Comparison of ENCODE assay signal across 25 cellular contexts in the genomic region with DNA sequence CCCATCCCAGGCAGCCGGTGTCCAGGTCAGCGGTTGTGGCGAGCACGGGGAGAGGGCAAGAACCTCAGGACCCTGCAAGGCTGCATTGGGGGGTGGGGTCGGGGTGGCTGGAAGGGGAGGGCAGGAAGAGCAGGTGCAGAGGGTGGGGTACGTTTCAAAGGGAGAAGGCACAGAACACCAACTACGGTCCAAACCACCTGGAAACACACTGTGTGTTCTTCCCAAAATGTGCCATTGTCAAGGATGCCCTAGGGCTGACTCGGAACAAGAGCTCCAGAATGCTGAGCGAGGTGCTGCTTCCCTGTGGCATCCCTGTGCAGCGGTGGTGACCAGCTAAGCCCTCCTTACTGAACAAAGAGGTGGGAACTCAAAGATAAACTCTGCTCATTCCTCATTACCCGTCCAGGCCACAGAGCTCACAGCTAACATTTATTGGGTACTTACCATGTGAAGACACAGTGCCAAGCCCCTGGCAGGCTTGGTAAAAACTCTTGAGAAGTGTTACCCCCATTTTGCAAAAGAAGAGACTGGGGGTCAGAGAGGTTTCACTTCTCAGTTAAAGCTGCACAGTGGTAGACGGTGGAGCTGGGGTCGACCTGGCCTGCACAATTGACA.
"Had no signal": no experiment of that assay in that cellular context is flagged by ENCODE, and none has a peak within 500 bp of the region (broad histone marks: within the 10 kb centered on the region; RNA-seq: fewer than 3 reads in every experiment).

No MANE protein-coding gene starts in this region.

- H3K4me1 ChIP-seq: testis, transverse colon had no signal

- H3K9me3 ChIP-seq: gastrocnemius medialis, testis, transverse colon had no signal

- H3K36me3 ChIP-seq: gastrocnemius medialis, transverse colon had no signal

- H3K27me3 ChIP-seq: gastrocnemius medialis, testis, transverse colon had no signal

- H3K27ac ChIP-seq: gastrocnemius medialis, testis, transverse colon, VCaP had no signal

- H3K27ac Mint-ChIP-seq: activated CD4-positive, alpha-beta memory T cell treated with anti-CD3 and anti-CD28 coated beads for 36 hours; activated naive CD4-positive, alpha-beta T cell treated with anti-CD3 and anti-CD28 coated beads, Interleukin-2, amount 50 U/mL, for 72 hours; activated T-cell treated with anti-CD3 and anti-CD28 coated beads, Interleukin-2, amount 50 U/mL, for 72 hours; T-helper 1 cell treated with Interleukin-12 subunit alpha and Interleukin-12 subunit beta and Interleukin-4 antibody, amounts not matched to agents 30 μg/mL and 1 μg/mL, for 36 hours had no signal

- H3K9me3 Mint-ChIP-seq: activated CD4-positive, alpha-beta memory T cell treated with anti-CD3 and anti-CD28 coated beads for 36 hours; activated naive CD4-positive, alpha-beta T cell treated with anti-CD3 and anti-CD28 coated beads, Interleukin-2, amount 50 U/mL, for 72 hours; activated T-cell treated with anti-CD3 and anti-CD28 coated beads, Interleukin-2, amount 50 U/mL, for 72 hours; central memory CD8-positive, alpha-beta T cell; T-helper 1 cell treated with Interleukin-12 subunit alpha and Interleukin-12 subunit beta and Interleukin-4 antibody, amounts not matched to agents 30 μg/mL and 1 μg/mL, for 36 hours had no signal

- H3K36me3 Mint-ChIP-seq: activated CD4-positive, alpha-beta memory T cell treated with anti-CD3 and anti-CD28 coated beads for 36 hours; activated naive CD4-positive, alpha-beta T cell treated with anti-CD3 and anti-CD28 coated beads, Interleukin-2, amount 50 U/mL, for 72 hours; naive thymus-derived CD4-positive, alpha-beta T cell had no signal

- H3K4me3 Mint-ChIP-seq: activated CD4-positive, alpha-beta memory T cell treated with anti-CD3 and anti-CD28 coated beads for 36 hours; activated T-cell treated with anti-CD3 and anti-CD28 coated beads, Interleukin-2, amount 50 U/mL, for 72 hours; central memory CD8-positive, alpha-beta T cell; naive thymus-derived CD4-positive, alpha-beta T cell; T-helper 1 cell treated with Interleukin-12 subunit alpha and Interleukin-12 subunit beta and Interleukin-4 antibody, amounts not matched to agents 30 μg/mL and 1 μg/mL, for 36 hours had no signal

- ATAC-seq: activated naive CD4-positive, alpha-beta T cell treated with anti-CD3 and anti-CD28 coated beads, Interleukin-2, amount 50 U/mL, for 72 hours; activated T-cell treated with anti-CD3 and anti-CD28 coated beads, Interleukin-2, amount 50 U/mL, for 72 hours; gastrocnemius medialis; left cardiac atrium; naive thymus-derived CD4-positive, alpha-beta T cell; right cardiac atrium; stimulated activated naive CD8-positive, alpha-beta T cell treated with anti-CD3 and anti-CD28 coated beads, Interleukin-15, Interleukin-2, amounts not matched to agents 100 U/mL and 50 U/mL, for 24 hours had no signal

- DNase-seq: activated CD4-positive, alpha-beta memory T cell treated with anti-CD3 and anti-CD28 coated beads for 36 hours; activated CD4-positive, alpha-beta T cell treated with anti-CD3 and anti-CD28 coated beads for 4 hours; activated naive CD4-positive, alpha-beta T cell; activated T-cell treated with anti-CD3 and anti-CD28 coated beads for 4 hours; activated T-cell treated with anti-CD3 and anti-CD28 coated beads, Interleukin-2, amount 50 U/mL, for 72 hours; effector memory CD4-positive, alpha-beta T cell; erythroblast; gastrocnemius medialis; glutamatergic neuron; islet precursor cell; left cardiac atrium; midbrain; naive thymus-derived CD4-positive, alpha-beta T cell; occipital lobe; right cardiac atrium; stimulated activated CD4-positive, alpha-beta T cell treated with anti-CD3 and anti-CD28 coated beads, Interleukin-2, amount 100 ng/mL, for 48 hours; stimulated activated naive CD8-positive, alpha-beta T cell treated with anti-CD3 and anti-CD28 coated beads, Interleukin-15, Interleukin-2, amounts not matched to agents 100 U/mL and 50 U/mL, for 24 hours; SW 1271; T-helper 9 cell; transverse colon had no signal

- H3K4me3 ChIP-seq: gastrocnemius medialis, testis, transverse colon had no signal

- H3K4me1 Mint-ChIP-seq: central memory CD8-positive, alpha-beta T cell; naive thymus-derived CD4-positive, alpha-beta T cell had no signal
